In genomic region chr10:52751337-52751736, GRCh38 we compare ENCODE assay signal across 25 cellular contexts. TPM values are rescaled to one million over a fixed set of nuclear protein-coding genes. Genes with fewer than 3 reads are reported as not detected.
DNase-seq lines count a peak whose midpoint lies in the region; ATAC-seq and TF ChIP-seq lines count a peak whose summit lies in the region.
"Had no signal": no experiment of that assay in that cellular context is flagged by ENCODE, and none has a peak within 500 bp of the region (broad histone marks: within the 10 kb centered on the region; RNA-seq: fewer than 3 reads in every experiment).

No MANE protein-coding gene starts in this region.

- H3K36me3 ChIP-seq in esophagus muscularis mucosa (no peaks in the 10 kb centered on the region), right lobe of liver (no peaks in the 10 kb centered on the region)
- H3K36me3 ChIP-seq: BE2C, BLaER1 had no signal

- 90% methylated on average over 2 of the region's 2 CpGs for WGBS in esophagus muscularis mucosa
- 18% methylated on average over 2 of the region's 2 CpGs for WGBS in right lobe of liver (ENCODE audit: insufficient coverage, low coverage, low lambda C conversion rate, missing lambda C conversion rate)

- H3K9me3 ChIP-seq in esophagus muscularis mucosa = no peaks in the 10 kb centered on the region
- H3K9me3 ChIP-seq in right lobe of liver = no peaks in the 10 kb centered on the region
- H3K9me3 ChIP-seq: BE2C had no signal

- TF ChIP-seq POLR2A in esophagus muscularis mucosa (IDR thresholded peaks at IDR 0.05; ENCODE audit: low read depth) (no peak), right lobe of liver (IDR thresholded peaks at IDR 0.05) (no peak)

- H3K27ac ChIP-seq in esophagus muscularis mucosa (replicated peaks in 1 of 4) (no peak overlapping the region), right lobe of liver (no peak overlapping the region)
- H3K27ac ChIP-seq: BLaER1 had no signal

- H3K4me1 ChIP-seq in esophagus muscularis mucosa (no peaks in the 10 kb centered on the region), right lobe of liver (no peaks in the 10 kb centered on the region)
- H3K4me1 ChIP-seq: BE2C had no signal

- DNase-seq in esophagus muscularis mucosa (ENCODE audit: extremely low spot score) (peak; percentile 57), islet precursor cell (peak; percentile 22), right lobe of liver (no peak), NCI-H345 (lab: John Stamatoyannopoulos, UW) (no peak), dedifferentiated amniotic fluid mesenchymal stem cell (ENCODE audit: extremely low spot score) (no peak)
- no peak for DNase-seq in stimulated activated CD4-positive, alpha-beta T cell treated with anti-CD3 and anti-CD28 coated beads, Interleukin-15, amount 100 ng/mL, for 24 hours
- DNase-seq: 8988T; ACHN; BE2C; C1 segment of cervical spinal cord; CD4-positive, alpha-beta memory T cell; CD4-positive, CD25-positive, alpha-beta regulatory T cell; CD8-positive, alpha-beta memory T cell; COR-L47; DMS 273 treated with DMSO at 0.1 percent for 48 hours; DMS153; DMS53; DMS79; DND-41; EL; GDM1 had no signal

- H3K27me3 ChIP-seq in esophagus muscularis mucosa (no peaks in the 10 kb centered on the region), right lobe of liver (no peaks in the 10 kb centered on the region)
- H3K27me3 ChIP-seq: BE2C, BLaER1 had no signal

- H3K4me3 ChIP-seq in esophagus muscularis mucosa (no peak overlapping the region), right lobe of liver (no peak overlapping the region)
- H3K4me3 ChIP-seq: BLaER1, GM12878 had no signal

- peak in 3 of 4 donors; percentile 45 to 65 (median 53) for ATAC-seq in right lobe of liver
- ATAC-seq: GM12878 had no signal

- intact Hi-C loops in esophagus muscularis mucosa (cut with DNase I) = no loop called here
- intact Hi-C loops in right lobe of liver (cut with DNase I) = no loop called here

- TF ChIP-seq CTCF in esophagus muscularis mucosa (IDR thresholded peaks at IDR 0.05) (no peak), right lobe of liver (IDR thresholded peaks at IDR 0.05) (no peak)

- no peak for TF ChIP-seq EP300 in esophagus muscularis mucosa (IDR thresholded peaks at IDR 0.05)

RNA-seq across cellular contexts. Expression of gene MBL2, which starts 21.2 kb away (rescaled TPM):
- under 1 TPM in 1 of 4 donors, not detected in 3; 0.06 TPM for total RNA-seq in esophagus muscularis mucosa
- total RNA-seq in right lobe of liver = 100 to 1,000 TPM in 3 of 6 experiments, 10 to 100 TPM in 3; 56.4 to 173 (median 94.1) TPM
- total RNA-seq: A673; CD4-positive, alpha-beta memory T cell; CD4-positive, CD25-positive, alpha-beta regulatory T cell; CD8-positive, alpha-beta memory T cell; Daoy; GM12878 had no signal

Comparison
In these comparisons a context has a peak if more than half of its experiments do, and no peak if none do; other contexts are left out.
1. DNase-seq: peak in esophagus muscularis mucosa (single experiment) and islet precursor cell (single experiment); none in right lobe of liver (0 of 3), NCI-H345 (single experiment), stimulated activated CD4-positive, alpha-beta T cell treated with anti-CD3 and anti-CD28 coated beads, Interleukin-15, amount 100 ng/mL, for 24 hours (single experiment) and dedifferentiated amniotic fluid mesenchymal stem cell (single experiment).
2. RNA of gene MBL2, which starts 21.2 kb away (total RNA-seq): 56.4 to 173 TPM in right lobe of liver; 0.06 TPM in esophagus muscularis mucosa; every median in the first group is over 10 times any median in the second.